Comparison of ENCODE assay signal across 20 cellular contexts in genomic region chr3:183650554-183650953, GRCh38. TPM values are rescaled to one million over a fixed set of nuclear protein-coding genes. Genes with fewer than 3 reads are reported as not detected.
A peak's percentile ranks its signal among the peaks of the same experiment; 100 is the strongest.
DNase-seq lines count a peak whose midpoint lies in the region; ATAC-seq and TF ChIP-seq lines count a peak whose summit lies in the region.
"Had no signal": no experiment of that assay in that cellular context is flagged by ENCODE, and none has a peak within 500 bp of the region (broad histone marks: within the 10 kb centered on the region; RNA-seq: fewer than 3 reads in every experiment).

No MANE protein-coding gene starts in this region.

- H3K9me3 Mint-ChIP-seq in progenitor cell of endocrine pancreas (ENCODE audit: low read depth), result peaks cover 43% of the 10 kb centered on the region

- H3K14ac ChIP-seq in trophoblast cell (ENCODE audit: low read length), result no peak overlapping the region

- H3K27me3 Mint-ChIP-seq in progenitor cell of endocrine pancreas, result no peaks in the 10 kb centered on the region
- H3K27me3 Mint-ChIP-seq: B cell had no signal

- H3K27me3 ChIP-seq in left ventricle myocardium inferior (ENCODE audit: low read depth) (no peaks in the 10 kb centered on the region), heart right ventricle (no peaks in the 10 kb centered on the region), PC-3 (ENCODE audit: low read length) (no peaks in the 10 kb centered on the region), trophoblast cell (ENCODE audit: insufficient read depth, low read length) (no peaks in the 10 kb centered on the region)
- H3K27me3 ChIP-seq: MG63 had no signal

- no peak overlapping the region for H3K23ac ChIP-seq in trophoblast cell (ENCODE audit: low read length)

- H2BK5ac ChIP-seq in trophoblast cell (ENCODE audit: low read depth, low read length, poor library complexity), result no peak overlapping the region

- POLR2A ChIA-PET in PC-3 (lab: Charles Lee; ENCODE audit: unreplicated experiment), result no interaction called here

- 83 to 85% methylated on average over 4 of the region's 4 CpGs for WGBS in heart right ventricle, 2 donors
- WGBS in trophoblast cell (ENCODE audit: extremely low coverage, insufficient coverage, insufficient read length), result no CpG with 5 or more reads among the region's 4 CpGs

- H4K12ac ChIP-seq in trophoblast cell (ENCODE audit: low read depth, low read length), result no peak overlapping the region

- H4K8ac ChIP-seq in trophoblast cell (ENCODE audit: low read depth, low read length), result no peak overlapping the region

- BruUV-seq in PC-3 (replicated peaks; lab: Mats Ljungman, UMichigan), result TSS peak; percentile 29

- no peaks in the 10 kb centered on the region for H4K20me1 ChIP-seq in PC-3 (ENCODE audit: low read length)

- no peak overlapping the region for H3K4me3 Mint-ChIP-seq in progenitor cell of endocrine pancreas (ENCODE audit: low read depth)
- H3K4me3 Mint-ChIP-seq: B cell had no signal

- no peak for ATAC-seq in heart right ventricle
- ATAC-seq in PC-3, result no peak

- H4K91ac ChIP-seq in trophoblast cell (ENCODE audit: low read depth, low read length), result no peak overlapping the region

- CTCF ChIA-PET in PC-3 (lab: Charles Lee), result no interaction called here

- H3K4me2 ChIP-seq in PC-3 (ENCODE audit: low read length) (no peak overlapping the region), trophoblast cell (ENCODE audit: low read length) (no peak overlapping the region)

- H3K27ac ChIP-seq in left ventricle myocardium inferior (replicated peaks) (no peak overlapping the region), heart right ventricle (no peak overlapping the region), PC-3 (ENCODE audit: low read length) (no peak overlapping the region), trophoblast cell (ENCODE audit: low read depth, low read length) (no peak overlapping the region)
- H3K27ac ChIP-seq: SK-N-MC had no signal

- no peaks in the 10 kb centered on the region for H3F3A ChIP-seq in PC-3 (ENCODE audit: low read length, unreplicated experiment)

- H3K4me3 ChIP-seq in left ventricle myocardium inferior (peak overlapping the region; percentile 7), heart right ventricle (no peak overlapping the region), PC-3 (ENCODE audit: low read length) (no peak overlapping the region), choroid plexus epithelial cell (ENCODE audit: low read depth, low read length) (no peak overlapping the region), trophoblast cell (ENCODE audit: low read depth, low read length) (no peak overlapping the region)
- H3K4me3 ChIP-seq: MG63, SK-N-MC had no signal

- H3K36me3 Mint-ChIP-seq in progenitor cell of endocrine pancreas (ENCODE audit: insufficient read depth), result peaks cover 57% of the 10 kb centered on the region

- no peak overlapping the region for H3K18ac ChIP-seq in trophoblast cell (ENCODE audit: low read length)

- no peak for TF ChIP-seq CTCF in left ventricle myocardium inferior (IDR thresholded peaks at IDR 0.05; ENCODE audit: borderline replicate concordance)
- no peak for TF ChIP-seq CTCF in heart right ventricle (IDR thresholded peaks at IDR 0.05)
- no peak for TF ChIP-seq CTCF in PC-3 (conservative IDR thresholded peaks at IDR 0.05; ENCODE audit: low read depth, low read length)
- TF ChIP-seq CTCF in choroid plexus epithelial cell (conservative IDR thresholded peaks at IDR 0.05; ENCODE audit: low read depth, low read length), result no peak
- TF ChIP-seq CTCF in progenitor cell of endocrine pancreas (IDR thresholded peaks at IDR 0.05; ENCODE audit: unreplicated experiment), result no peak

- no peaks in the 10 kb centered on the region for H3K79me1 ChIP-seq in trophoblast cell (ENCODE audit: low read length)

- no peak overlapping the region for H3K4ac ChIP-seq in trophoblast cell (ENCODE audit: low read depth, low read length)

- H3K4me1 ChIP-seq in left ventricle myocardium inferior (peaks cover 84% of the 10 kb centered on the region), heart right ventricle (peaks cover 0 to 41% (median 6%) of the 10 kb centered on the region in 9 donors), PC-3 (ENCODE audit: insufficient read depth, low read length) (no peaks in the 10 kb centered on the region), trophoblast cell (ENCODE audit: control insufficient read depth in 1 of 2, insufficient read depth in 2 of 2, low read length in 2 of 2) (no peaks in the 10 kb centered on the region)

- H3K9me2 ChIP-seq in PC-3 (replicated peaks; ENCODE audit: low read length), result no peaks in the 10 kb centered on the region

- H3K36me3 ChIP-seq in left ventricle myocardium inferior, result peaks cover 94% of the 10 kb centered on the region
- H3K36me3 ChIP-seq in heart right ventricle, result peaks cover 0 to 98% (median 49%) of the 10 kb centered on the region in 9 donors
- peaks cover 50% of the 10 kb centered on the region for H3K36me3 ChIP-seq in PC-3 (ENCODE audit: low read depth, low read length)
- H3K36me3 ChIP-seq in trophoblast cell (ENCODE audit: control insufficient read depth in 1 of 2, insufficient read depth in 2 of 2, low read length in 2 of 2), result peaks cover 7 to 13% of the 10 kb centered on the region in 2 experiments

- H3K79me2 ChIP-seq in PC-3 (ENCODE audit: low read length) (no peaks in the 10 kb centered on the region), trophoblast cell (ENCODE audit: control insufficient read depth, insufficient read depth, low read length, poor library complexity) (no peaks in the 10 kb centered on the region)

- H3K9ac ChIP-seq in PC-3 (ENCODE audit: low read length) (no peak overlapping the region), trophoblast cell (ENCODE audit: low read length) (no peak overlapping the region)

- H3K9me3 ChIP-seq in left ventricle myocardium inferior (replicated peaks) (peaks cover 46% of the 10 kb centered on the region), heart right ventricle (peaks cover 0 to 55% (median 27%) of the 10 kb centered on the region in 11 donors), PC-3 (ENCODE audit: low read length) (peaks cover 44% of the 10 kb centered on the region), trophoblast cell (ENCODE audit: insufficient read depth, low read depth, low read length) (peaks cover 5% of the 10 kb centered on the region)

- no peak for DNase-seq in left ventricle myocardium inferior
- no peak for DNase-seq in heart right ventricle
- no peak for DNase-seq in PC-3
- DNase-seq in choroid plexus epithelial cell (ENCODE audit: low read depth), result peak; percentile 87
- peak; percentile 76 to 96 for DNase-seq in trophoblast cell
- no peak for DNase-seq in progenitor cell of endocrine pancreas (ENCODE audit: low spot score, unreplicated experiment)
- no peak for DNase-seq in amygdala (lab: John Stamatoyannopoulos, UW)
- DNase-seq in foreskin melanocyte, result no peak
- DNase-seq: 8988T, COR-L47, Kasumi-1, MG63, NCI-H1092, NCI-H1436 treated with DMSO at 0.1 percent for 48 hours, NCI-H2029, NCI-H446, NCI-H526 treated with DMSO at 0.1 percent for 48 hours, SHP77 had no signal

- H2AK5ac ChIP-seq in trophoblast cell (ENCODE audit: low read length), result no peak overlapping the region

- no peak overlapping the region for H2BK120ac ChIP-seq in trophoblast cell (ENCODE audit: insufficient read depth, low read length, poor library complexity)

- no peaks in the 10 kb centered on the region for H3K4me1 Mint-ChIP-seq in progenitor cell of endocrine pancreas (ENCODE audit: low read depth)
- H3K4me1 Mint-ChIP-seq: B cell had no signal

- intact Hi-C loops in left ventricle myocardium inferior (cut with micrococcal nuclease) (no loop called here), heart right ventricle (cut with DNase I) (no loop called here), PC-3 (cut with micrococcal nuclease) (no loop called here)

- H2AFZ ChIP-seq in PC-3 (ENCODE audit: low read length) (no peak overlapping the region), trophoblast cell (ENCODE audit: insufficient read depth, low read length, poor library complexity) (no peak overlapping the region)

- H3K27ac Mint-ChIP-seq in progenitor cell of endocrine pancreas, result no peak overlapping the region
- H3K27ac Mint-ChIP-seq: B cell had no signal

- H2BK12ac ChIP-seq in trophoblast cell (ENCODE audit: low read length), result no peak overlapping the region

RNA-seq across cellular contexts. Expression of gene KLHL24, which starts 15.1 kb away (rescaled TPM):
- total RNA-seq in left ventricle myocardium inferior, result 217 TPM
- 100 to 1,000 TPM; 159 to 305 (median 259) TPM for total RNA-seq in heart right ventricle
- polyA plus RNA-seq in heart right ventricle, result 10 to 100 TPM in 1 of 2 donors, 1 to 10 TPM in 1; 7.6 to 39.7 TPM
- total RNA-seq in PC-3 (2014; rRNA removed), result 7.4 and 10.0 TPM in 2 replicates
- polyA plus RNA-seq in trophoblast cell (2013), result 16.1 and 16.2 TPM in 2 replicates
- 72.8 and 79.6 TPM in 2 replicates for total RNA-seq in progenitor cell of endocrine pancreas

RNA-seq across cellular contexts. Expression of gene YEATS2, which starts 47.0 kb away (rescaled TPM):
- total RNA-seq in left ventricle myocardium inferior (10.7 TPM), heart right ventricle (10 to 100 TPM in 6 of 10 donors, 1 to 10 TPM in 4; 8.0 to 22.2 (median 10.5) TPM), PC-3 (2014; rRNA removed) (30.4 and 31.0 TPM in 2 replicates), progenitor cell of endocrine pancreas (63.9 and 68.4 TPM in 2 replicates)
- 1 to 10 TPM; 4.6 to 4.8 TPM for polyA plus RNA-seq in heart right ventricle
- polyA plus RNA-seq in trophoblast cell (2013), result 16.8 and 18.4 TPM in 2 replicates

Comparison
In these comparisons a context has a peak if more than half of its experiments do, and no peak if none do; other contexts are left out.
1. DNase-seq: peak in choroid plexus epithelial cell (single experiment) and trophoblast cell (2 of 2); none in left ventricle myocardium inferior (single experiment), heart right ventricle (0 of 2), PC-3 (single experiment), progenitor cell of endocrine pancreas (single experiment), amygdala (0 of 56) and foreskin melanocyte (single experiment).